In genomic region chr1:59146056-59146455, GRCh38 we compare ENCODE assay signal across 9 cellular contexts.
DNase-seq lines count a peak whose midpoint lies in the region; ATAC-seq, FAIRE-seq and TF ChIP-seq lines count a peak whose summit lies in the region.
"Had no signal": no experiment of that assay in that cellular context is flagged by ENCODE, and none has a peak within 500 bp of the region (broad histone marks: within the 10 kb centered on the region; RNA-seq: fewer than 3 reads in every experiment).

No MANE protein-coding gene starts in this region.

- no peaks in the 10 kb centered on the region for H3K9me3 ChIP-seq in PC-9 (ENCODE audit: insufficient read depth, low read depth)
- H3K9me3 ChIP-seq in H1 (ENCODE audit: insufficient read depth in 2 of 2, low read depth in 1 of 2, low read length in 1 of 2), result no peaks in the 10 kb centered on the region
- H3K9me3 ChIP-seq in psoas muscle, result no peaks in the 10 kb centered on the region

- H4K20me1 ChIP-seq in PC-9 (ENCODE audit: insufficient read depth) (no peaks in the 10 kb centered on the region), H1 (replicated peaks in 1 of 2; ENCODE audit: control insufficient read depth in 1 of 2, insufficient read depth in 2 of 2, low read length in 2 of 2) (no peaks in the 10 kb centered on the region)

- no peak for TF ChIP-seq EP300 in H1 (IDR thresholded peaks at IDR 0.05; ENCODE audit: borderline replicate concordance in 1 of 2, low read depth in 2 of 2, low read length in 2 of 2)

- no peaks in the 10 kb centered on the region for H3K27me3 Mint-ChIP-seq in T-helper 1 cell treated with Interleukin-12 subunit alpha and Interleukin-12 subunit beta and Interleukin-4 antibody, amounts not matched to agents 30 μg/mL and 1 μg/mL, for 36 hours (ENCODE audit: low read depth)

- peaks cover 8% of the 10 kb centered on the region; the same call in 1 of the 2 replicates for H3K23me2 ChIP-seq in H1 (ENCODE audit: low read depth, low read length)

- no peak overlapping the region for H2BK120ac ChIP-seq in H1 (replicated peaks; ENCODE audit: low read depth, low read length)

- H4K5ac ChIP-seq in H1 (ENCODE audit: insufficient read length, low read depth, low read length), result no peak overlapping the region

- H3K79me2 ChIP-seq in PC-9 (ENCODE audit: low read depth), result no peaks in the 10 kb centered on the region; the same call in 1 of the 2 replicates
- H3K79me2 ChIP-seq in H1 (ENCODE audit: control insufficient read depth in 1 of 2, insufficient read depth in 2 of 2, low read length in 2 of 2), result no peaks in the 10 kb centered on the region

- H3K4me3 Mint-ChIP-seq in T-helper 1 cell treated with Interleukin-12 subunit alpha and Interleukin-12 subunit beta and Interleukin-4 antibody, amounts not matched to agents 30 μg/mL and 1 μg/mL, for 36 hours, result peak overlapping the region; percentile 93

- WGBS in H1 (ENCODE audit: extremely low coverage in 1 of 2, insufficient coverage in 1 of 2, insufficient read length in 1 of 2, insufficient replicate concordance in 2 of 2, low coverage in 1 of 2, low lambda C conversion rate in 2 of 2, missing lambda C conversion rate in 1 of 2), 2 experiments, result 86% methylated on average over 4 of the region's 4 CpGs; no CpG with 5 or more reads in 1 of the 2 experiments
- 85 to 89% (median 85%) methylated on average over 4 of the region's 4 CpGs for WGBS in psoas muscle, 3 donors

- H3K4ac ChIP-seq in H1 (replicated peaks; ENCODE audit: insufficient read length, low read depth, low read length), result no peak overlapping the region

- H3K56ac ChIP-seq in H1 (replicated peaks; ENCODE audit: insufficient read length, low read depth, low read length), result no peak overlapping the region

- CTCF ChIA-PET in PC-9 (lab: Charles Lee) (no interaction called here), H1 (lab: Charles Lee; ENCODE audit: partially characterized antibody) (interaction anchor here (0.7 kb wide), 1 partner anchor 573 kb away, joined by 3 read pairs; no protein-coding TSS in a partner anchor)

- H3K18ac ChIP-seq in H1 (ENCODE audit: extremely low read depth, low read length), result no peak overlapping the region

- no peak overlapping the region for H3K9ac ChIP-seq in H1 (replicated peaks in 1 of 4; ENCODE audit: extremely low read depth in 1 of 4, low read depth in 3 of 4, low read length in 3 of 4)

- H2BK12ac ChIP-seq in H1 (ENCODE audit: low read depth, low read length), result no peak overlapping the region

- no peak for TF ChIP-seq POLR2A in H1 (IDR thresholded peaks at IDR 0.05; ENCODE audit: control extremely low read depth in 1 of 2, low read depth in 2 of 2, low read length in 2 of 2)

- no TSS peak for BruUV-seq in PC-9 (replicated peaks; lab: Mats Ljungman, UMichigan)

- H3K4me1 ChIP-seq in PC-9 (replicated peaks; ENCODE audit: insufficient read depth), result peaks cover 87% of the 10 kb centered on the region
- peaks cover 5 to 18% (median 10%) of the 10 kb centered on the region in 4 experiments; a peak in 6 of 7 replicates for H3K4me1 ChIP-seq in H1 (replicated peaks in 1 of 4; ENCODE audit: control insufficient read depth in 3 of 4, insufficient read depth in 4 of 4, low read length in 3 of 4)
- H3K4me1 ChIP-seq in psoas muscle, result peaks cover 42% of the 10 kb centered on the region

- peak overlapping the region; percentile 79; the same call in 1 of the 2 replicates for H2AFZ ChIP-seq in PC-9
- no peak overlapping the region for H2AFZ ChIP-seq in H1 (ENCODE audit: low read length)

- H3K9me2 ChIP-seq in PC-9 (ENCODE audit: insufficient read depth), result no peaks in the 10 kb centered on the region

- H3K27ac Mint-ChIP-seq in T-helper 1 cell treated with Interleukin-12 subunit alpha and Interleukin-12 subunit beta and Interleukin-4 antibody, amounts not matched to agents 30 μg/mL and 1 μg/mL, for 36 hours, result peak overlapping the region; percentile 95

- H3K27ac ChIP-seq in PC-9 (peak overlapping the region; percentile 65), H1 (ENCODE audit: low read depth, low read length) (no peak overlapping the region), psoas muscle (peak overlapping the region; percentile 83)

- H3K79me1 ChIP-seq in H1 (ENCODE audit: low read depth, low read length), result no peaks in the 10 kb centered on the region

- H3K27me3 ChIP-seq in PC-9 (ENCODE audit: insufficient read depth, low read depth) (no peaks in the 10 kb centered on the region), H1 (replicated peaks in 1 of 4; ENCODE audit: control insufficient read depth in 3 of 4, extremely low read depth in 1 of 4, insufficient read depth in 3 of 4, low read length in 3 of 4) (peaks cover 0 to 8% (median 1%) of the 10 kb centered on the region in 4 experiments; a peak in 3 of 7 replicates), psoas muscle (ENCODE audit: insufficient read depth in 3 of 3, low read length in 2 of 3) (no peaks in the 10 kb centered on the region)

- no peak for TF ChIP-seq RAD21 in H1 (IDR thresholded peaks at IDR 0.05 in 1 of 2, conservative IDR thresholded peaks at IDR 0.05 in 1 of 2; ENCODE audit: low read depth in 2 of 2, low read length in 2 of 2)

- H2BK15ac ChIP-seq in H1 (ENCODE audit: low read length), result no peak overlapping the region

- H2AK5ac ChIP-seq in H1 (ENCODE audit: low read depth, low read length), result no peak overlapping the region

- DNase-seq in T-helper 1 cell (no peak), PC-9 (peak in 1 of 2 experiments; percentile 16), H1 (ENCODE audit: low read depth in 1 of 2, low spot score in 2 of 2) (no peak), psoas muscle (no peak), NCI-H345 (lab: John Stamatoyannopoulos, UW) (no peak)
- no peak for DNase-seq in NK-92 treated with Interleukin-12 subunit alpha and Interleukin-12 subunit beta, amount 100 ng/mL, for 24 hours (lab: John Stamatoyannopoulos, UW)
- DNase-seq: NCI-H1048 had no signal

- no peaks in the 10 kb centered on the region for H3K9me3 Mint-ChIP-seq in T-helper 1 cell treated with Interleukin-12 subunit alpha and Interleukin-12 subunit beta and Interleukin-4 antibody, amounts not matched to agents 30 μg/mL and 1 μg/mL, for 36 hours

- intact Hi-C loops in PC-9 (cut with micrococcal nuclease; ENCODE audit: unreplicated experiment) (loop anchor here (10.0 kb wide), 1 partner anchor 279 kb away; no protein-coding TSS in a partner anchor), psoas muscle (cut with DNase I) (loop anchor here (5.0 to 10.0 kb wide), 5 partner anchors 129 to 551 kb away; no protein-coding TSS in a partner anchor)

- no peak overlapping the region for H3K14ac ChIP-seq in H1 (ENCODE audit: insufficient read length)

- no peak overlapping the region for H4K8ac ChIP-seq in H1 (ENCODE audit: extremely low read depth, insufficient read depth, low read length)

- no peak for FAIRE-seq in H1 (lab: Jason Lieb, UNC)

- H4K91ac ChIP-seq in H1 (replicated peaks; ENCODE audit: insufficient read length, low read length), result no peak overlapping the region

- no peak overlapping the region for H3K23ac ChIP-seq in H1 (ENCODE audit: insufficient read length)

- H2BK5ac ChIP-seq in H1 (ENCODE audit: low read depth, low read length), result no peak overlapping the region

- H3K4me2 ChIP-seq in PC-9 (peak overlapping the region; percentile 80), H1 (ENCODE audit: insufficient read depth in 1 of 2, low read depth in 2 of 2, low read length in 2 of 2) (peak overlapping the region; percentile 75 to 81; a peak in 3 of 4 replicates)

- H3F3A ChIP-seq in PC-9 (ENCODE audit: insufficient read depth, low read depth), result peaks cover 62% of the 10 kb centered on the region

- H3K4me1 Mint-ChIP-seq in T-helper 1 cell treated with Interleukin-12 subunit alpha and Interleukin-12 subunit beta and Interleukin-4 antibody, amounts not matched to agents 30 μg/mL and 1 μg/mL, for 36 hours (ENCODE audit: low read depth), result peaks cover 58% of the 10 kb centered on the region

- H3K36me3 ChIP-seq in PC-9 (ENCODE audit: low read depth) (no peaks in the 10 kb centered on the region), H1 (ENCODE audit: control insufficient read depth in 2 of 4, insufficient read depth in 4 of 4, low read length in 3 of 4) (no peaks in the 10 kb centered on the region), psoas muscle (ENCODE audit: insufficient read depth in 1 of 2, low read depth in 1 of 2) (no peaks in the 10 kb centered on the region)

- POLR2A ChIA-PET in PC-9 (lab: Charles Lee; ENCODE audit: unreplicated experiment) (interaction anchor here (0.7 kb wide), 1 partner anchor 332 kb away, joined by 31 read pairs; no protein-coding TSS in a partner anchor), H1 (lab: Charles Lee; ENCODE audit: partially characterized antibody) (interaction anchor here (0.9 kb wide), 1 partner anchor 362 kb away, joined by 3 read pairs; the partner anchor contains the start of gene JUN)

- no peak overlapping the region for H2BK20ac ChIP-seq in H1 (ENCODE audit: low read length)

- peaks cover 4% of the 10 kb centered on the region for H3K36me3 Mint-ChIP-seq in T-helper 1 cell treated with Interleukin-12 subunit alpha and Interleukin-12 subunit beta and Interleukin-4 antibody, amounts not matched to agents 30 μg/mL and 1 μg/mL, for 36 hours (ENCODE audit: low read depth)

- peak overlapping the region; percentile 56 for H3K4me3 ChIP-seq in PC-9
- peak overlapping the region in 1 of 4 experiments; percentile 62; a peak in 3 of 8 replicates for H3K4me3 ChIP-seq in H1 (ENCODE audit: extremely low read depth in 1 of 4, insufficient read depth in 2 of 4, low read depth in 3 of 4, low read length in 4 of 4)
- H3K4me3 ChIP-seq in psoas muscle, result peak overlapping the region; percentile 71

- TF ChIP-seq CTCF in PC-9 (conservative IDR thresholded peaks at IDR 0.05), result no peak
- no peak for TF ChIP-seq CTCF in H1 (IDR thresholded peaks at IDR 0.05; ENCODE audit: control extremely low read depth in 1 of 3, insufficient read depth in 1 of 3, low read depth in 1 of 3, low read length in 3 of 3)
- TF ChIP-seq CTCF in psoas muscle (IDR thresholded peaks at IDR 0.05), result no peak

- ATAC-seq in psoas muscle, result no peak
- ATAC-seq in GM19467 (IDR thresholded peaks at IDR 0.05; ENCODE audit: unreplicated experiment), result no peak

TF ChIP-seq in H1, 55 proteins besides CTCF, POLR2A, EP300 and RAD21 (continues in another document):
- TF ChIP-seq SRF (IDR thresholded peaks at IDR 0.05; ENCODE audit: low read depth, low read length), result no peak
- TF ChIP-seq TEAD4 (IDR thresholded peaks at IDR 0.05; ENCODE audit: low read depth, low read length), result no peak
- no peak for TF ChIP-seq YY1 (IDR thresholded peaks at IDR 0.05; ENCODE audit: low read depth, low read length)
